ENCODE assay signal across 9 cellular contexts in genomic region chr16:8960788-8961109, GRCh38. TPM values are rescaled to one million over a fixed set of nuclear protein-coding genes. Genes with fewer than 3 reads are reported as not detected.
DNase-seq lines count a peak whose midpoint lies in the region; ATAC-seq, FAIRE-seq and TF ChIP-seq lines count a peak whose summit lies in the region.
"Had no signal": no experiment of that assay in that cellular context is flagged by ENCODE, and none has a peak within 500 bp of the region (broad histone marks: within the 10 kb centered on the region; RNA-seq: fewer than 3 reads in every experiment).

No MANE protein-coding gene starts in this region.

- DNase-seq in GM06990 (ENCODE audit: extremely low read depth, insufficient read length): no peak
- DNase-seq in OCI-LY7 (ENCODE audit: low spot score): no peak
- no peak for DNase-seq in endothelial cell of umbilical vein (ENCODE audit: low read depth, low spot score)
- DNase-seq in trophoblast cell: no peak
- no peak for DNase-seq in ACHN
- no peak for DNase-seq in right cardiac atrium
- no peak for DNase-seq in mucosa of descending colon
- DNase-seq in MV-4-11 (lab: John Stamatoyannopoulos, UW): no peak

- no peak overlapping the region for H2BK12ac ChIP-seq in trophoblast cell (ENCODE audit: low read length)

- intact Hi-C loops in OCI-LY7 (cut with micrococcal nuclease; ENCODE audit: unreplicated experiment) (loop anchor here (2.0 kb wide), 1 partner anchor 16 kb away; no protein-coding TSS in a partner anchor), endothelial cell of umbilical vein (cut with micrococcal nuclease) (loop anchor here (5.0 kb wide), 1 partner anchor 87 kb away; no protein-coding TSS in a partner anchor), right cardiac atrium (cut with DNase I) (loop anchor here in 1 of 4 donors (5.0 kb wide), 1 partner anchor 132 kb away; the partner anchor contains the start of gene HAPSTR1), mucosa of descending colon (cut with DNase I, micrococcal nuclease) (no loop called here)

- dilution Hi-C loops in endothelial cell of umbilical vein (cut with MboI; ENCODE audit: extremely low pct_ligation_motif_present, low sequenced_read_pairs): no loop called here

- no peak overlapping the region for H3K18ac ChIP-seq in trophoblast cell (ENCODE audit: low read length)

- no peaks in the 10 kb centered on the region; the same call in 1 of the 2 replicates for H3K36me3 ChIP-seq in GM06990 (ENCODE audit: control insufficient read depth, insufficient read depth, low read length)
- H3K36me3 ChIP-seq in OCI-LY7 (ENCODE audit: insufficient read depth, low read length): no peaks in the 10 kb centered on the region; the same call in 1 of the 2 replicates
- H3K36me3 ChIP-seq in endothelial cell of umbilical vein (ENCODE audit: control insufficient read depth in 2 of 2, extremely low read depth in 1 of 2, insufficient read depth in 2 of 2, low read length in 2 of 2): no peaks in the 10 kb centered on the region
- no peaks in the 10 kb centered on the region for H3K36me3 ChIP-seq in trophoblast cell (ENCODE audit: control insufficient read depth in 1 of 2, insufficient read depth in 2 of 2, low read length in 2 of 2)
- H3K36me3 ChIP-seq in mucosa of descending colon (ENCODE audit: low read depth): no peaks in the 10 kb centered on the region

- H4K8ac ChIP-seq in trophoblast cell (ENCODE audit: low read depth, low read length): no peak overlapping the region

- POLR2A ChIA-PET in OCI-LY7 (lab: Charles Lee): interaction anchor here (0.8 to 1.1 kb wide), 2 partner anchors 9 to 72 kb away, joined by 3 to 6 read pairs; no protein-coding TSS in a partner anchor
- POLR2A ChIA-PET in endothelial cell of umbilical vein (lab: Charles Lee): no interaction called here

- no peak for ATAC-seq in right cardiac atrium
- no peak for ATAC-seq in mucosa of descending colon

- no peak overlapping the region for H2BK5ac ChIP-seq in trophoblast cell (ENCODE audit: low read depth, low read length, poor library complexity)

- peaks cover 62% of the 10 kb centered on the region for H4K20me1 ChIP-seq in OCI-LY7 (ENCODE audit: insufficient read depth, low read length)
- peaks cover 10% of the 10 kb centered on the region for H4K20me1 ChIP-seq in endothelial cell of umbilical vein (replicated peaks; ENCODE audit: control insufficient read depth, extremely low read depth, insufficient read depth, low read length)

- no peak overlapping the region for H3K27ac ChIP-seq in OCI-LY7 (ENCODE audit: low read depth, low read length, poor library complexity, severe bottlenecking)
- H3K27ac ChIP-seq in endothelial cell of umbilical vein (ENCODE audit: insufficient read depth, low read depth, low read length): peak overlapping the region; percentile 2
- H3K27ac ChIP-seq in trophoblast cell (ENCODE audit: low read depth, low read length): no peak overlapping the region
- H3K27ac ChIP-seq in right cardiac atrium (ENCODE audit: low read length): no peak overlapping the region

- no peak overlapping the region for H3K9ac ChIP-seq in endothelial cell of umbilical vein (replicated peaks; ENCODE audit: extremely low read depth, insufficient read depth, low read length)
- H3K9ac ChIP-seq in trophoblast cell (ENCODE audit: low read length): no peak overlapping the region

- H4K91ac ChIP-seq in trophoblast cell (ENCODE audit: low read depth, low read length): no peak overlapping the region

- no peak overlapping the region for H4K12ac ChIP-seq in trophoblast cell (ENCODE audit: low read depth, low read length)

- in situ Hi-C loops in ACHN (cut with HindIII; ENCODE audit: low pct_ligation_motif_present, low pct_unique_long_range_greater_than_20kb, low sequenced_read_pairs): no loop called here

- H3K79me1 ChIP-seq in trophoblast cell (ENCODE audit: low read length): peaks cover 9% of the 10 kb centered on the region

- H3K4me2 ChIP-seq in OCI-LY7 (ENCODE audit: low read length): peak overlapping the region; percentile 97
- H3K4me2 ChIP-seq in endothelial cell of umbilical vein (ENCODE audit: insufficient read depth, low read length): peak overlapping the region; percentile 16
- no peak overlapping the region for H3K4me2 ChIP-seq in trophoblast cell (ENCODE audit: low read length)

- peak overlapping the region; percentile 71 for H3K4ac ChIP-seq in trophoblast cell (ENCODE audit: low read depth, low read length)

- H3K4me3 ChIP-seq in GM06990 (replicated peaks; ENCODE audit: low read depth, low read length) (peak overlapping the region; percentile 46), OCI-LY7 (ENCODE audit: low read depth, low read length, poor library complexity, severe bottlenecking) (peak overlapping the region; percentile 84), endothelial cell of umbilical vein (replicated peaks in 1 of 3; ENCODE audit: insufficient read depth in 1 of 3, low read depth in 1 of 3, low read length in 3 of 3) (no peak overlapping the region), trophoblast cell (ENCODE audit: low read depth, low read length) (no peak overlapping the region), right cardiac atrium (ENCODE audit: low read length) (no peak overlapping the region), mucosa of descending colon (no peak overlapping the region)

- no peak overlapping the region for H2AK5ac ChIP-seq in trophoblast cell (ENCODE audit: low read length)

- H2BK120ac ChIP-seq in trophoblast cell (ENCODE audit: insufficient read depth, low read length, poor library complexity): no peak overlapping the region

- H3K14ac ChIP-seq in trophoblast cell (ENCODE audit: low read length): no peak overlapping the region

- peaks cover 65% of the 10 kb centered on the region for H3K79me2 ChIP-seq in OCI-LY7 (ENCODE audit: insufficient read depth, low read depth, low read length)
- peaks cover 74% of the 10 kb centered on the region for H3K79me2 ChIP-seq in endothelial cell of umbilical vein (ENCODE audit: control insufficient read depth, insufficient read depth, low read length)
- H3K79me2 ChIP-seq in trophoblast cell (ENCODE audit: control insufficient read depth, insufficient read depth, low read length, poor library complexity): peaks cover 37% of the 10 kb centered on the region

- no peak overlapping the region for H3K23ac ChIP-seq in trophoblast cell (ENCODE audit: low read length)

- BruUV-seq in OCI-LY7 (replicated peaks; lab: Mats Ljungman, UMichigan): no TSS peak
- no TSS peak for BruUV-seq in endothelial cell of umbilical vein (replicated peaks; lab: Mats Ljungman, UMichigan)

- no peak for FAIRE-seq in endothelial cell of umbilical vein (lab: Jason Lieb, UNC)
- FAIRE-seq: HTR-8/SVneo had no signal

- TF ChIP-seq CTCF in GM06990 (IDR thresholded peaks at IDR 0.05; ENCODE audit: insufficient read depth, low read length, poor library complexity, severe bottlenecking): no peak
- no peak for TF ChIP-seq CTCF in OCI-LY7 (conservative IDR thresholded peaks at IDR 0.05; ENCODE audit: low read length)
- TF ChIP-seq CTCF in endothelial cell of umbilical vein (IDR thresholded peaks at IDR 0.05; ENCODE audit: extremely low read depth in 1 of 2, insufficient read depth in 1 of 2, low read depth in 1 of 2, low read length in 2 of 2): no peak
- no peak for TF ChIP-seq CTCF in mucosa of descending colon (IDR thresholded peaks at IDR 0.05)

- H3K9me2 ChIP-seq in OCI-LY7 (ENCODE audit: insufficient read depth, low read length): no peaks in the 10 kb centered on the region

- CTCF ChIA-PET in OCI-LY7 (lab: Charles Lee; ENCODE audit: unreplicated experiment): interaction anchor here (0.7 kb wide), 1 partner anchor 11 kb away, joined by 3 read pairs; no protein-coding TSS in a partner anchor
- CTCF ChIA-PET in endothelial cell of umbilical vein (lab: Charles Lee): interaction anchor here (1.2 to 4.0 kb wide), 3 partner anchors 13 to 48 kb away, joined by 4 to 10 read pairs (median 9); no protein-coding TSS in a partner anchor

- peaks cover 4% of the 10 kb centered on the region for H3K9me1 ChIP-seq in endothelial cell of umbilical vein (replicated peaks; ENCODE audit: control insufficient read depth, extremely low read depth, insufficient read depth, low read length)

- no peak for TF ChIP-seq POLR2A in endothelial cell of umbilical vein (IDR thresholded peaks at IDR 0.05; ENCODE audit: low read depth, low read length)

- H3K9me3 ChIP-seq in OCI-LY7 (ENCODE audit: low read length) (no peaks in the 10 kb centered on the region), endothelial cell of umbilical vein (replicated peaks; ENCODE audit: control insufficient read depth, insufficient read depth, low read length) (no peaks in the 10 kb centered on the region), trophoblast cell (ENCODE audit: insufficient read depth, low read depth, low read length) (no peaks in the 10 kb centered on the region), right cardiac atrium (ENCODE audit: control insufficient read depth, low read length) (no peaks in the 10 kb centered on the region), mucosa of descending colon (no peaks in the 10 kb centered on the region)

- H2AFZ ChIP-seq in OCI-LY7 (ENCODE audit: low read length) (no peak overlapping the region), endothelial cell of umbilical vein (ENCODE audit: low read depth, low read length) (no peak overlapping the region), trophoblast cell (ENCODE audit: insufficient read depth, low read length, poor library complexity) (no peak overlapping the region)

- no CpG with 5 or more reads among the region's 1 CpG for WGBS in trophoblast cell (ENCODE audit: extremely low coverage, insufficient coverage, insufficient read length)
- WGBS in right cardiac atrium: 32% methylated on average over 1 of the region's 1 CpG

- H3K27me3 ChIP-seq in GM06990 (replicated peaks; ENCODE audit: control insufficient read depth, insufficient read depth, low read length) (no peaks in the 10 kb centered on the region), endothelial cell of umbilical vein (ENCODE audit: control insufficient read depth in 2 of 2, insufficient read depth in 2 of 2, low read length in 2 of 2) (no peaks in the 10 kb centered on the region), trophoblast cell (ENCODE audit: insufficient read depth, low read length) (no peaks in the 10 kb centered on the region), right cardiac atrium (ENCODE audit: control insufficient read depth, insufficient read depth) (no peaks in the 10 kb centered on the region)

- peaks cover 60% of the 10 kb centered on the region for H3K4me1 ChIP-seq in OCI-LY7 (ENCODE audit: insufficient read depth, low read length, poor library complexity, severe bottlenecking)
- peaks cover 48% of the 10 kb centered on the region for H3K4me1 ChIP-seq in endothelial cell of umbilical vein (ENCODE audit: control insufficient read depth, extremely low read depth, insufficient read depth, low read length)
- peaks cover 10 to 20% of the 10 kb centered on the region in 2 experiments for H3K4me1 ChIP-seq in trophoblast cell (ENCODE audit: control insufficient read depth in 1 of 2, insufficient read depth in 2 of 2, low read length in 2 of 2)
- H3K4me1 ChIP-seq in right cardiac atrium (ENCODE audit: control insufficient read depth, insufficient read depth, low read length): peaks cover 41% of the 10 kb centered on the region
- H3K4me1 ChIP-seq in mucosa of descending colon (ENCODE audit: low read depth): peaks cover 65% of the 10 kb centered on the region

RNA-seq across cellular contexts. Expression of gene USP7, which starts 3.0 kb away (rescaled TPM):
- total RNA-seq in OCI-LY7 (2014; rRNA removed; shearing (Covaris generic)): 46.4 and 61.5 TPM in 2 replicates
- 127 and 132 TPM in 2 replicates for total RNA-seq in OCI-LY7 (2022)
- 130 and 138 TPM in 2 replicates for total RNA-seq in endothelial cell of umbilical vein
- polyA plus RNA-seq in endothelial cell of umbilical vein: 12.3 and 17.7 TPM in 2 replicates
- polyA plus RNA-seq in endothelial cell of umbilical vein (2011; cell fraction: cytosol; rRNA removed): 14.4 and 15.5 TPM in 2 replicates
- polyA plus RNA-seq in endothelial cell of umbilical vein (2011; cell fraction: nucleus; rRNA removed): 96.4 and 103 TPM in 2 replicates
- 84.4 and 115 TPM in 2 replicates for polyA plus RNA-seq in endothelial cell of umbilical vein (2012)
- 116 and 129 TPM in 2 replicates for polyA minus RNA-seq in endothelial cell of umbilical vein
- polyA minus RNA-seq in endothelial cell of umbilical vein (2011; cell fraction: cytosol; rRNA and poly(A)+ RNA removed): 21.5 TPM
- polyA minus RNA-seq in endothelial cell of umbilical vein (2011; cell fraction: nucleus; rRNA and poly(A)+ RNA removed): 144 and 192 TPM in 2 replicates
- 53.5 and 56.4 TPM in 2 replicates for polyA plus RNA-seq in trophoblast cell (2013)
- 10 to 100 TPM; 67.1 to 83.3 (median 71.2) TPM for total RNA-seq in right cardiac atrium
- 25.1 TPM for polyA plus RNA-seq in right cardiac atrium
- 100 to 1,000 TPM; 125 to 144 (median 130) TPM for total RNA-seq in mucosa of descending colon

Comparison
In these comparisons a context has a peak if more than half of its experiments do, and no peak if none do; other contexts are left out.
1. H3K4me3 ChIP-seq: peak in GM06990 (single experiment) and OCI-LY7 (single experiment); none in endothelial cell of umbilical vein (0 of 3), trophoblast cell (single experiment), right cardiac atrium (single experiment) and mucosa of descending colon (single experiment).
2. intact Hi-C loops: an anchor here in OCI-LY7 (2.0 kb wide) and endothelial cell of umbilical vein (5.0 kb wide); none called in mucosa of descending colon.